9 cellular contexts compared by ENCODE assay signal in the genomic region with DNA sequence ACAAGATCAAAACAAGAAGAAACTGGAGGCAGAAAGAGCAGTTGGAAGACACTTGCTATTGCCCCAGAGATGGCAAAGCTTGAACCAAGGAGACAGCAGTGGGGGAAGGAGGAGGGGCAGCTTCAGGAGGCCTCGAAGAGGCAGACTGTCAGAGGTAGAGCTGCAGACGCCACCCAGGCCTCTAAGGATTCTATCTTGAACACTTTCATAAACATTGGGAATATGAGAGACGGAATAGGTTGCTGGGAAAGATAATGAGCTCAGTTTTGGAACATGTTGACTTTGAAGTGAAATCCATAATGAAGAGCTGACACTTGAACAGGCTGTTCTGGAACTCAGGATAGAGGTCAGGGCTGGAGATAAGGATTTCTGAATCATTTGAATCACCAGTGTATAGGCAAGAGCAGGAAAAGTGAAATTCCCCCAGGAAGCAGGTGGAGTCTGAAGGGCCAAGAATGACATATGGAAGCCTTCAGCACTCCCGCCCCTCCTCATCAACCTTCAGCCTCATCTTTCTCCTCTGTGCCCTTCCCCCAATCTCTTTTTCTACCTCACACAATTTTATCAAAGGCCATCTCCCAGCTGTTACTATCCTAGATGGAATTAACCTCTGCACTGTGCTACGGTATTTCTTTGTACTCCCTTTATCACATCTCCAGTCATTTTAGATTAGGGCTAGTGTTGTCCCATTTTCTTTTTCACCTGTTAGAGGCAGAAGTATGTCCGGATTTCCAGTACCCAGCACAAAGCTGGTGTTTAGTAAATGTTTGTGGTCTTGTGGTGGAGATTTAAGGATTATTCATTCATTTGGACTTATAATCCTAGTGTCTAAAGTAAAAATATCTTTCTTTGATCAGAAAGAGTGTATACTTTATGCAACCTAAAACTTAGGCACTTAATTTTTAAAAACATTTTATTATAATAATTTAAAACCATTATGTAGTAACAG. TPM values are rescaled to one million over a fixed set of nuclear protein-coding genes. Genes with fewer than 3 reads are reported as not detected.
A peak's percentile ranks its signal among the peaks of the same experiment; 100 is the strongest.
DNase-seq lines count a peak whose midpoint lies in the region; TF ChIP-seq lines count a peak whose summit lies in the region.
"Had no signal": no experiment of that assay in that cellular context is flagged by ENCODE, and none has a peak within 500 bp of the region (broad histone marks: within the 10 kb centered on the region; RNA-seq: fewer than 3 reads in every experiment).

No MANE protein-coding gene starts in this region.

- peaks cover 12% of the 10 kb centered on the region for H3K4me1 Mint-ChIP-seq in T-helper 2 cell treated with Interferon-gamma antibody and Interleukin-4, amounts not matched to agents 5 μg/mL and 100 μg/mL, for 36 hours (ENCODE audit: low read depth)
- H3K4me1 Mint-ChIP-seq: central memory CD8-positive, alpha-beta T cell had no signal

- H2AFZ ChIP-seq in fibroblast of lung (ENCODE audit: low read length) = no peak overlapping the region

- H3K27ac ChIP-seq in BLaER1 treated with 17β-estradiol and CSF1 and Interleukin-3, amounts not matched to agents 10 nM and 100 nM = 0 out of 22 replicates have a peak overlapping the region, but pooled peaks of 1 of the 11 experiments have one; percentile 16
- H3K27ac ChIP-seq in fibroblast of lung (ENCODE audit: insufficient read depth, low read length) = no peak overlapping the region
- peak overlapping the region in 1 of 2 donors; percentile 4 for H3K27ac ChIP-seq in ovary

- no peak overlapping the region for H3K4me3 Mint-ChIP-seq in T-helper 2 cell treated with Interferon-gamma antibody and Interleukin-4, amounts not matched to agents 5 μg/mL and 100 μg/mL, for 36 hours
- H3K4me3 Mint-ChIP-seq: central memory CD8-positive, alpha-beta T cell had no signal

- H3K4me3 ChIP-seq in BLaER1 treated with 17β-estradiol and CSF1 and Interleukin-3, amounts not matched to agents 10 nM and 100 nM = no peak overlapping the region
- H3K4me3 ChIP-seq in fibroblast of lung (replicated peaks in 1 of 4; ENCODE audit: control extremely low read depth in 1 of 4, insufficient read depth in 1 of 4, low read depth in 3 of 4, low read length in 4 of 4) = no peak overlapping the region
- H3K4me3 ChIP-seq in ovary = no peak overlapping the region

- H3K4me1 ChIP-seq in BLaER1 treated with 17β-estradiol and CSF1 and Interleukin-3, amounts not matched to agents 10 nM and 100 nM = peaks cover 47 to 73% (median 62%) of the 10 kb centered on the region in 10 experiments
- peaks cover 30% of the 10 kb centered on the region for H3K4me1 ChIP-seq in fibroblast of lung (ENCODE audit: control insufficient read depth, extremely low read depth, insufficient read depth, low read length)
- H3K4me1 ChIP-seq in ovary (ENCODE audit: insufficient read depth) = peaks cover 16% of the 10 kb centered on the region

- no peaks in the 10 kb centered on the region for H3K27me3 Mint-ChIP-seq in T-helper 2 cell treated with Interferon-gamma antibody and Interleukin-4, amounts not matched to agents 5 μg/mL and 100 μg/mL, for 36 hours (ENCODE audit: low read depth)
- H3K27me3 Mint-ChIP-seq: central memory CD8-positive, alpha-beta T cell had no signal

- no peak overlapping the region for H3K9ac ChIP-seq in BLaER1 treated with 17β-estradiol and CSF1 and Interleukin-3, amounts not matched to agents 10 nM and 100 nM
- H3K9ac ChIP-seq in fibroblast of lung (ENCODE audit: insufficient read depth, low read length) = no peak overlapping the region

- H3K36me3 ChIP-seq in BLaER1 treated with 17β-estradiol and CSF1 and Interleukin-3, amounts not matched to agents 10 nM and 100 nM = no peaks in the 10 kb centered on the region
- no peaks in the 10 kb centered on the region for H3K36me3 ChIP-seq in fibroblast of lung (ENCODE audit: control insufficient read depth, insufficient read depth, low read length)
- no peaks in the 10 kb centered on the region for H3K36me3 ChIP-seq in ovary

- no peak for TF ChIP-seq CTCF in fibroblast of lung (conservative IDR thresholded peaks at IDR 0.05 in 1 of 2, IDR thresholded peaks at IDR 0.05 in 1 of 2; ENCODE audit: low read depth in 1 of 2, low read length in 2 of 2)
- no peak for TF ChIP-seq CTCF in ovary (IDR thresholded peaks at IDR 0.05)
- TF ChIP-seq CTCF in GM13977 (IDR thresholded peaks at IDR 0.05; ENCODE audit: extremely low read depth, insufficient read depth, missing control alignments) = no peak

- DNase-seq in NCI-H82 treated with DMSO at 0.1 percent for 48 hours (lab: John Stamatoyannopoulos, UW; ENCODE audit: unreplicated experiment) (peak; percentile 78), fibroblast of lung (ENCODE audit: low read depth in 2 of 2) (peak; percentile 79 to 81), ovary (peak in 3 of 5 donors; percentile 51 to 54 (median 52)), DMS153 treated with DMSO at 0.1 percent for 48 hours (lab: John Stamatoyannopoulos, UW; ENCODE audit: unreplicated experiment) (no peak), GM03348 (ENCODE audit: low spot score) (no peak), GM13977 (ENCODE audit: low spot score) (no peak)
- DNase-seq in T-helper 2 cell treated with Interferon-gamma antibody and Interleukin-4, amounts not matched to agents 5 μg/mL and 100 μg/mL, for 36 hours (ENCODE audit: low spot score) = no peak

- in situ Hi-C loops in GM13977 (cut with MboI; ENCODE audit: low pct_unique_long_range_greater_than_20kb, low sequenced_read_pairs, unreplicated experiment) = no loop called here

- no peak for TF ChIP-seq POLR2A in ovary (IDR thresholded peaks at IDR 0.05)

- WGBS in ovary, 3 donors = 30 to 35% (median 34%) methylated on average over 6 of the region's 6 CpGs

- no peaks in the 10 kb centered on the region; a peak in 1 of 22 replicates for H3K9me3 ChIP-seq in BLaER1 treated with 17β-estradiol and CSF1 and Interleukin-3, amounts not matched to agents 10 nM and 100 nM (replicated peaks in 1 of 11)
- H3K9me3 ChIP-seq in fibroblast of lung (ENCODE audit: control insufficient read depth, insufficient read depth, low read depth, low read length) (no peaks in the 10 kb centered on the region), ovary (no peaks in the 10 kb centered on the region)

- TF ChIP-seq EP300 in ovary (IDR thresholded peaks at IDR 0.05) = no peak

- intact Hi-C loops in ovary (cut with DNase I) = loop anchor here in 1 of 4 donors (10.0 kb wide), 1 partner anchor 67 kb away; no protein-coding TSS in a partner anchor

- no peaks in the 10 kb centered on the region for H3K36me3 Mint-ChIP-seq in T-helper 2 cell treated with Interferon-gamma antibody and Interleukin-4, amounts not matched to agents 5 μg/mL and 100 μg/mL, for 36 hours (ENCODE audit: low read depth)

- no peaks in the 10 kb centered on the region for H3K27me3 ChIP-seq in BLaER1 treated with 17β-estradiol and CSF1 and Interleukin-3, amounts not matched to agents 10 nM and 100 nM
- H3K27me3 ChIP-seq in fibroblast of lung (ENCODE audit: control insufficient read depth, insufficient read depth, low read length) = no peaks in the 10 kb centered on the region
- H3K27me3 ChIP-seq in ovary = no peaks in the 10 kb centered on the region

- no peaks in the 10 kb centered on the region for H3K9me3 Mint-ChIP-seq in T-helper 2 cell treated with Interferon-gamma antibody and Interleukin-4, amounts not matched to agents 5 μg/mL and 100 μg/mL, for 36 hours
- H3K9me3 Mint-ChIP-seq: central memory CD8-positive, alpha-beta T cell had no signal

- peak overlapping the region; percentile 4 to 44 (median 19); a peak in 16 of 22 replicates for H3K4me2 ChIP-seq in BLaER1 treated with 17β-estradiol and CSF1 and Interleukin-3, amounts not matched to agents 10 nM and 100 nM
- no peak overlapping the region for H3K4me2 ChIP-seq in fibroblast of lung (ENCODE audit: extremely low read depth, insufficient read depth, low read length)

- H3K27ac Mint-ChIP-seq in T-helper 2 cell treated with Interferon-gamma antibody and Interleukin-4, amounts not matched to agents 5 μg/mL and 100 μg/mL, for 36 hours = no peak overlapping the region

- no peaks in the 10 kb centered on the region for H4K20me1 ChIP-seq in BLaER1 treated with 17β-estradiol and CSF1 and Interleukin-3, amounts not matched to agents 10 nM and 100 nM
- no peaks in the 10 kb centered on the region for H4K20me1 ChIP-seq in fibroblast of lung (ENCODE audit: control insufficient read depth, extremely low read depth, insufficient read depth, low read length)

- H3K79me2 ChIP-seq in fibroblast of lung (ENCODE audit: control insufficient read depth, insufficient read depth, low read length) = no peaks in the 10 kb centered on the region

RNA-seq across cellular contexts. Expression of a gene that starts 47.5 kb away (rescaled TPM):
- total RNA-seq in fibroblast of lung (238 and 560 TPM in 2 replicates), ovary (100 to 1,000 TPM; 118 to 275 (median 200) TPM)
- polyA plus RNA-seq in fibroblast of lung (1,270 and 1,326 TPM in 2 replicates), ovary (100 to 1,000 TPM; 110 to 334 TPM)
- 760 and 795 TPM in 2 replicates for polyA plus RNA-seq in fibroblast of lung (2012)
- 787 and 926 TPM in 2 replicates for polyA minus RNA-seq in fibroblast of lung (ENCODE audit: low replicate concordance)

Comparison
In these comparisons a context has a peak if more than half of its experiments do, and no peak if none do; other contexts are left out.
1. DNase-seq: peak in NCI-H82 treated with DMSO at 0.1 percent for 48 hours (single experiment), fibroblast of lung (2 of 2) and ovary (3 of 5); none in DMS153 treated with DMSO at 0.1 percent for 48 hours (single experiment), T-helper 2 cell treated with Interferon-gamma antibody and Interleukin-4, amounts not matched to agents 5 μg/mL and 100 μg/mL, for 36 hours (single experiment), GM03348 (single experiment) and GM13977 (single experiment).